Comparison of ENCODE assay signal across 25 cellular contexts in the genomic region with DNA sequence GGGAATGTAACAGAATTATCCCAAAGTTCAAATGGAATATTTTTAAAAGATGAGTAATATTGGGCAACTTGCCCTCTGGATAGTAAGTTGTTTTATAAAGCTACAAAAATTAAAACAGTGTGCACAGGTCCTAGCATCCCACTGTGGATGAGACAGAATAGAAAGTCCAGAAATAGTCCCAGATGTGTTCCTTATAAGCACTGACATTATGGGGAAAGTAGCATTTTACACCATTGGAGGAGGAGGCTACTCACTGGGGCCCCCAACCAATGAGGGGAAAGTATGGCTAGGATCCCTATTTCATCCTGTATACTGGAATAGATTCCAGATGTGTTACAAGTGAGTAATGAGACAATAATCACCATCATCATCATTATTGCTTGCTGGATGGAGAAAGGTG. TPM values are rescaled to one million over a fixed set of nuclear protein-coding genes. Genes with fewer than 3 reads are reported as not detected.
DNase-seq lines count a peak whose midpoint lies in the region; ATAC-seq, FAIRE-seq and TF ChIP-seq lines count a peak whose summit lies in the region.
"Had no signal": no experiment of that assay in that cellular context is flagged by ENCODE, and none has a peak within 500 bp of the region (broad histone marks: within the 10 kb centered on the region; RNA-seq: fewer than 3 reads in every experiment).

No MANE protein-coding gene starts in this region.

- no peaks in the 10 kb centered on the region for H3K27me3 Mint-ChIP-seq in activated T-cell treated with anti-CD3 and anti-CD28 coated beads, Interleukin-2, amount 50 U/mL, for 4 hours (ENCODE audit: low read depth)
- H3K27me3 Mint-ChIP-seq: activated CD8-positive, alpha-beta memory T cell treated with anti-CD3 and anti-CD28 coated beads, Interleukin-2, amount 10 ng/mL, durations not matched to agents 7 days and 5 days had no signal

- no peaks in the 10 kb centered on the region for H3K9me3 ChIP-seq in K562 (replicated peaks; ENCODE audit: control insufficient read depth, insufficient read depth, low read depth, low read length)
- H3K9me3 ChIP-seq in osteoblast (ENCODE audit: low read depth, low read length): no peaks in the 10 kb centered on the region
- H3K9me3 ChIP-seq: HAP-1, MG63 had no signal

- no peaks in the 10 kb centered on the region for H3K9me3 Mint-ChIP-seq in activated T-cell treated with anti-CD3 and anti-CD28 coated beads, Interleukin-2, amount 50 U/mL, for 4 hours
- H3K9me3 Mint-ChIP-seq: CD4-positive, CD25-positive, alpha-beta regulatory T cell had no signal

- no peaks in the 10 kb centered on the region for H3K36me3 ChIP-seq in K562 (ENCODE audit: control insufficient read depth, insufficient read depth, low read length)
- H3K36me3 ChIP-seq in osteoblast (ENCODE audit: insufficient read depth, low read length): no peaks in the 10 kb centered on the region
- H3K36me3 ChIP-seq: HAP-1, MG63 had no signal

- peaks cover 75% of the 10 kb centered on the region for H3K4me1 Mint-ChIP-seq in activated T-cell treated with anti-CD3 and anti-CD28 coated beads, Interleukin-2, amount 50 U/mL, for 4 hours (ENCODE audit: low read depth)

- H3K4me3 Mint-ChIP-seq in activated T-cell treated with anti-CD3 and anti-CD28 coated beads, Interleukin-2, amount 50 U/mL, for 4 hours: peak overlapping the region; percentile 24
- H3K4me3 Mint-ChIP-seq: activated CD8-positive, alpha-beta memory T cell treated with anti-CD3 and anti-CD28 coated beads, Interleukin-2, amount 10 ng/mL, durations not matched to agents 7 days and 5 days had no signal

- FAIRE-seq in K562 (lab: Jason Lieb, UNC): peak; percentile 35

- H3K4me3 ChIP-seq in K562 (no peak overlapping the region), osteoblast (ENCODE audit: insufficient read depth, low read length) (no peak overlapping the region)
- H3K4me3 ChIP-seq: HAP-1, MG63 had no signal

- no peak for TF ChIP-seq EP300 in K562 (IDR thresholded peaks at IDR 0.05; ENCODE audit: low read length)

- H3K27me3 ChIP-seq in K562 (ENCODE audit: control insufficient read depth in 2 of 2, insufficient read depth in 2 of 2, low read length in 2 of 2) (no peaks in the 10 kb centered on the region), osteoblast (ENCODE audit: insufficient read depth, low read length) (no peaks in the 10 kb centered on the region)
- H3K27me3 ChIP-seq: MG63 had no signal

- H3K9me1 ChIP-seq in K562 (ENCODE audit: control insufficient read depth, insufficient read depth, low read length): peaks cover 4% of the 10 kb centered on the region

- H4K20me1 ChIP-seq in K562 (replicated peaks; ENCODE audit: control insufficient read depth, insufficient read depth, low read length): peaks cover 20% of the 10 kb centered on the region
- H4K20me1 ChIP-seq in osteoblast (ENCODE audit: insufficient read depth, low read length): peaks cover 42% of the 10 kb centered on the region

- POLR2A ChIA-PET in K562 (lab: Yijun Ruan, JAX): interaction anchor here (0.8 to 1.0 kb wide), 2 partner anchors 13 to 222 kb away, joined by 3 read pairs; no protein-coding TSS in a partner anchor

- TF ChIP-seq POLR2A in K562 (conservative IDR thresholded peaks at IDR 0.05): no peak

- H3K36me3 Mint-ChIP-seq in activated T-cell treated with anti-CD3 and anti-CD28 coated beads, Interleukin-2, amount 50 U/mL, for 4 hours (ENCODE audit: insufficient read depth): peaks cover 47% of the 10 kb centered on the region

- ATAC-seq in activated T-cell treated with anti-CD3 and anti-CD28 coated beads, Interleukin-2, amount 50 U/mL, for 4 hours: no peak
- no peak for ATAC-seq in K562
- no peak for ATAC-seq in esophagus mucosa
- ATAC-seq: activated CD8-positive, alpha-beta memory T cell treated with anti-CD3 and anti-CD28 coated beads, Interleukin-2, amount 10 ng/mL, durations not matched to agents 7 days and 5 days; left colon had no signal

- CTCF ChIA-PET in K562 (lab: Yijun Ruan, JAX; ENCODE audit: low intra/inter-chr PET ratio): interaction anchor here (0.6 kb wide), 1 partner anchor 442 kb away, joined by 3 read pairs; no protein-coding TSS in a partner anchor

- in situ Hi-C loops in K562 (cut with MboI): no loop called here

- DNase-seq in activated T-cell treated with anti-CD3 and anti-CD28 coated beads, Interleukin-2, amount 50 U/mL, for 4 hours: no peak
- DNase-seq in activated T-cell treated with anti-CD3 and anti-CD28 coated beads for 4 hours (no peak), HCEC 1CT (peak; percentile 33), K562 (ENCODE audit: extremely low read depth in 1 of 4, low spot score in 3 of 4) (no peak), osteoblast (ENCODE audit: insufficient read length, low spot score, missing footprints) (peak; percentile 92), NCI-H1694 treated with DMSO at 0.1 percent for 48 hours (lab: John Stamatoyannopoulos, UW) (no peak), GM19240 (ENCODE audit: insufficient read length, low spot score) (no peak)
- DNase-seq: activated CD4-positive, CD25-positive, alpha-beta regulatory T cell treated with anti-CD3 and anti-CD28 coated beads, Interleukin-2, amount 50 U/mL, for 72 hours; activated CD8-positive, alpha-beta memory T cell treated with anti-CD3 and anti-CD28 coated beads, Interleukin-2, amount 10 ng/mL, durations not matched to agents 7 days and 5 days; activated naive CD4-positive, alpha-beta T cell; CD4-positive, CD25-positive, alpha-beta regulatory T cell; central memory CD4-positive, alpha-beta T cell; DMS153; erythroblast; glutamatergic neuron; left colon; MG63; NCI-H1436 treated with DMSO at 0.1 percent for 48 hours; NCI-H2171; NCI-H526 treated with DMSO at 0.1 percent for 48 hours; stimulated activated CD4-positive, alpha-beta T cell treated with anti-CD3 and anti-CD28 coated beads, Interleukin-1b, Interleukin-23, amount 100 ng/mL, for 48 hours; stimulated activated naive CD4-positive, alpha-beta T cell treated with Interleukin-2 at 50 U/mL for 16 hours had no signal

- intact Hi-C loops in K562 (cut with micrococcal nuclease): no loop called here

- H3K27ac ChIP-seq in K562 (ENCODE audit: extremely low read depth, low read depth, low read length) (no peak overlapping the region), osteoblast (ENCODE audit: low read depth, low read length) (no peak overlapping the region)

- no TSS peak for BruUV-seq in K562 (replicated peaks; lab: Mats Ljungman, UMichigan)

- no peak for TF ChIP-seq RAD21 in K562 (CRISPR knock-in tag; conservative IDR thresholded peaks at IDR 0.05 in 1 of 2, IDR thresholded peaks at IDR 0.05 in 1 of 2)

- H2AFZ ChIP-seq in K562 (ENCODE audit: low read depth, low read length): no peak overlapping the region
- H2AFZ ChIP-seq in osteoblast (ENCODE audit: low read length): no peak overlapping the region

- TF ChIP-seq CTCF in K562 (IDR thresholded peaks at IDR 0.05 in 2 of 3, conservative IDR thresholded peaks at IDR 0.05 in 1 of 3; ENCODE audit: insufficient read depth in 2 of 3, low read depth in 1 of 3, low read length in 3 of 3) (no peak), osteoblast (IDR thresholded peaks at IDR 0.05; ENCODE audit: extremely low read depth, low read depth, low read length) (no peak)

- no peak overlapping the region for H3K9ac ChIP-seq in K562 (ENCODE audit: insufficient read depth in 1 of 2, low read depth in 2 of 2, low read length in 2 of 2)

- H3K4me2 ChIP-seq in K562 (ENCODE audit: insufficient read depth, low read length) (no peak overlapping the region), osteoblast (ENCODE audit: insufficient read depth, low read length) (no peak overlapping the region)

- H3K4me1 ChIP-seq in K562 (replicated peaks in 1 of 2; ENCODE audit: control insufficient read depth in 2 of 2, insufficient read depth in 2 of 2, low read length in 2 of 2): peaks cover 3 to 22% of the 10 kb centered on the region in 2 experiments; a peak in 3 of 5 replicates
- H3K4me1 ChIP-seq in osteoblast (ENCODE audit: insufficient read depth, low read length): peaks cover 24% of the 10 kb centered on the region

- H3K79me2 ChIP-seq in K562 (ENCODE audit: control insufficient read depth, insufficient read depth, low read length) (no peaks in the 10 kb centered on the region; the same call in 1 of the 3 replicates), osteoblast (ENCODE audit: insufficient read depth, low read length) (peaks cover 25% of the 10 kb centered on the region)

RNA-seq across cellular contexts. Expression of gene ARID5A, which starts 4.8 kb away (rescaled TPM):
- 100 to 1,000 TPM; 131 to 169 (median 132) TPM for total RNA-seq in activated T-cell treated with anti-CD3 and anti-CD28 coated beads, Interleukin-2, amount 50 U/mL, for 4 hours
- total RNA-seq in K562 (2011; cell fraction: chromatin; rRNA removed; ENCODE audit: low replicate concordance): 4.9 and 10.9 TPM in 2 replicates
- 7.4 and 9.2 TPM in 2 replicates for total RNA-seq in K562 (2011; cell fraction: nucleolus; rRNA removed)
- 4.5 TPM in 2 replicates for total RNA-seq in K562 (2011; cell fraction: nucleoplasm; rRNA removed)
- total RNA-seq in K562 (2014; rRNA removed) (6.5 and 7.1 TPM in 2 replicates), K562 (2014; rRNA removed; fragmentation: Illumina TruSeq; extraction: Trizol) (0.83 and 1.9 TPM in 2 replicates), K562 (2015; rRNA removed; fragmentation: Illumina TruSeq; extraction: Trizol) (4.1 and 5.1 TPM in 2 replicates), K562 (2021) (11.0 and 12.4 TPM in 2 replicates), osteoblast (7.6 and 9.7 TPM in 2 replicates), esophagus mucosa (3.0 TPM)
- polyA plus RNA-seq in K562 (2011; rRNA removed) (3.0 and 4.5 TPM in 2 replicates), K562 (2014; fragmentation: Illumina TruSeq; extraction: Trizol) (3.0 and 6.8 TPM in 2 replicates), K562 (2014; fragmentation: Nextera tagmentation; extraction: Ambion mirVana) (under 1 TPM; 0.14 to 0.17 TPM), K562 (2014; rRNA removed) (8.4 and 12.5 TPM in 2 replicates)
- 3.0 and 9.9 TPM in 2 replicates for polyA plus RNA-seq in K562 (2011; cell fraction: cytosol; rRNA removed)
- 8.8 and 17.2 TPM in 2 replicates for polyA plus RNA-seq in K562 (2011; cell fraction: nucleus; rRNA removed)
- polyA plus RNA-seq in K562 (2012): 6.1 and 12.4 TPM in 2 replicates
- 0.93 and 1.1 TPM in 2 replicates for polyA minus RNA-seq in K562 (2011; rRNA and poly(A)+ RNA removed)
- polyA minus RNA-seq in K562 (2011; cell fraction: cytosol; rRNA and poly(A)+ RNA removed): 2.8 and 6.6 TPM in 2 replicates
- 3.9 and 5.2 TPM in 2 replicates for polyA minus RNA-seq in K562 (2011; cell fraction: nucleus; rRNA and poly(A)+ RNA removed)
- polyA plus RNA-seq: neural cell had no signal

RNA-seq across cellular contexts. Expression of gene NEURL3, which starts 36.2 kb away (rescaled TPM):
- under 1 TPM in 2 of 3 donors, not detected in 1; 0.26 to 0.38 TPM for total RNA-seq in activated T-cell treated with anti-CD3 and anti-CD28 coated beads, Interleukin-2, amount 50 U/mL, for 4 hours
- total RNA-seq in K562 (2011; cell fraction: chromatin; rRNA removed; ENCODE audit: low replicate concordance): not detected in 2 replicates
- total RNA-seq in K562 (2011; cell fraction: nucleolus; rRNA removed): not detected in 2 replicates
- not detected in 2 replicates for total RNA-seq in K562 (2011; cell fraction: nucleoplasm; rRNA removed)
- not detected in 2 replicates for total RNA-seq in K562 (2014; rRNA removed)
- total RNA-seq in K562 (2014; rRNA removed; fragmentation: Illumina TruSeq; extraction: Trizol): not detected in 2 replicates
- total RNA-seq in K562 (2015; rRNA removed; fragmentation: Illumina TruSeq; extraction: Trizol): not detected in 2 replicates
- not detected in 2 replicates for total RNA-seq in K562 (2021)
- polyA plus RNA-seq in K562 (2011; rRNA removed): not detected in 2 replicates
- not detected in 2 replicates for polyA plus RNA-seq in K562 (2011; cell fraction: cytosol; rRNA removed)
- not detected in 2 replicates for polyA plus RNA-seq in K562 (2011; cell fraction: nucleus; rRNA removed)
- not detected in 2 replicates for polyA plus RNA-seq in K562 (2012)
- not detected in 2 replicates for polyA plus RNA-seq in K562 (2014; fragmentation: Illumina TruSeq; extraction: Trizol)
- polyA plus RNA-seq in K562 (2014; fragmentation: Nextera tagmentation; extraction: Ambion mirVana): not detected
- polyA plus RNA-seq in K562 (2014; rRNA removed): not detected in 2 replicates
- not detected in 2 replicates for polyA minus RNA-seq in K562 (2011; rRNA and poly(A)+ RNA removed)
- polyA minus RNA-seq in K562 (2011; cell fraction: cytosol; rRNA and poly(A)+ RNA removed): not detected in 2 replicates
- polyA minus RNA-seq in K562 (2011; cell fraction: nucleus; rRNA and poly(A)+ RNA removed): not detected in 2 replicates
- 0.29 TPM in 1 of 2 replicates, not detected in the other for total RNA-seq in osteoblast
- total RNA-seq in esophagus mucosa: not detected
- total RNA-seq: CD4-positive, CD25-positive, alpha-beta regulatory T cell had no signal
- polyA plus RNA-seq: neural cell had no signal

Comparison
In these comparisons a context has a peak if more than half of its experiments do, and no peak if none do; other contexts are left out.
1. DNase-seq: peak in HCEC 1CT (single experiment) and osteoblast (single experiment); none in activated T-cell treated with anti-CD3 and anti-CD28 coated beads, Interleukin-2, amount 50 U/mL, for 4 hours (single experiment), activated T-cell treated with anti-CD3 and anti-CD28 coated beads for 4 hours (single experiment), K562 (0 of 4), NCI-H1694 treated with DMSO at 0.1 percent for 48 hours (single experiment) and GM19240 (single experiment).
2. RNA of gene ARID5A, which starts 4.8 kb away (total RNA-seq): 131 to 169 TPM in activated T-cell treated with anti-CD3 and anti-CD28 coated beads, Interleukin-2, amount 50 U/mL, for 4 hours; 7.6 to 9.7 TPM in osteoblast, 0.83 to 12.4 TPM in K562 and 3.0 TPM in esophagus mucosa (single experiment); every median in the first group is over 4 times any median in the second.